Comparison of ENCODE assay signal across 8 cellular contexts in the genomic region with DNA sequence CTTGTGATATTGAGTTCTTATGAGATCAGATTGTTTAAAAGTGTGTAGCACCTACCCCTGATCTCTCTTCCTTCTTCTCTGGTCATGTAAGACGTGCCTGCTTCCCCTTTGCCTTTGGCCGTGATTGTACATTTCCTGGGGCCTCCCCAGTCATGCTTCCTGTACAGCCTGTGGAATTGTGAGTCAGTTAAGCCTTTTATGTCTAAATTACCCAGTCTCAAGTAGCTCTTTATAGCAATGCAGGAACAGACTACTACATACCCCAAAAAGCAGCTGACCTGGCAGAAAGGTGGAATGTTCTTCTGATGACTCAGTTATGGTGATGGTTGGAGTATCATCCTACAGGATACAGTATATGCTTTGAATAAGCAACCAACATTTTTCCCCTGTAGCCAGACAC. TPM values are rescaled to one million over a fixed set of nuclear protein-coding genes. Genes with fewer than 3 reads are reported as not detected.
DNase-seq lines count a peak whose midpoint lies in the region; ATAC-seq, FAIRE-seq and TF ChIP-seq lines count a peak whose summit lies in the region.

No MANE protein-coding gene starts in this region.

- H3K9me3 ChIP-seq in Loucy (ENCODE audit: insufficient read depth, low read depth, low read length) (no peaks in the 10 kb centered on the region; the same call in 1 of the 2 replicates), astrocyte (ENCODE audit: insufficient read depth, low read depth, low read length) (no peaks in the 10 kb centered on the region), esophagus squamous epithelium (no peaks in the 10 kb centered on the region)

- TF ChIP-seq CTCF in Loucy (conservative IDR thresholded peaks at IDR 0.05; ENCODE audit: low read length), result no peak
- no peak for TF ChIP-seq CTCF in astrocyte (IDR thresholded peaks at IDR 0.05; ENCODE audit: insufficient read depth, low read depth, low read length)
- TF ChIP-seq CTCF in esophagus squamous epithelium (IDR thresholded peaks at IDR 0.05), result no peak

- H3K4me3 Mint-ChIP-seq in astrocyte (ENCODE audit: unreplicated experiment), result no peak overlapping the region

- no peak overlapping the region for H3K9ac ChIP-seq in Loucy (ENCODE audit: low read depth, low read length, poor library complexity, severe bottlenecking)
- H3K9ac ChIP-seq in astrocyte (ENCODE audit: low read length), result peak overlapping the region; percentile 16

- no peaks in the 10 kb centered on the region for H3K9me2 ChIP-seq in Loucy (replicated peaks; ENCODE audit: low read depth, low read length)

- no peaks in the 10 kb centered on the region for H3K27me3 ChIP-seq in Loucy (ENCODE audit: insufficient read depth, low read length, poor library complexity, severe bottlenecking)
- no peaks in the 10 kb centered on the region for H3K27me3 ChIP-seq in astrocyte (ENCODE audit: insufficient read depth, low read length)
- H3K27me3 ChIP-seq in esophagus squamous epithelium, result no peaks in the 10 kb centered on the region

- peak overlapping the region; percentile 55 for H3K27ac Mint-ChIP-seq in astrocyte (ENCODE audit: unreplicated experiment)

- H3K27ac ChIP-seq in astrocyte (ENCODE audit: low read depth, low read length), result peak overlapping the region; percentile 34
- H3K27ac ChIP-seq in esophagus squamous epithelium, result peak overlapping the region in 1 of 4 donors; percentile 57

- no peaks in the 10 kb centered on the region for H3K36me3 ChIP-seq in Loucy (ENCODE audit: insufficient read depth, low read length)
- peaks cover 9% of the 10 kb centered on the region for H3K36me3 ChIP-seq in astrocyte (ENCODE audit: insufficient read depth, low read length)
- H3K36me3 ChIP-seq in esophagus squamous epithelium, result peaks cover 0 to 44% (median 0%) of the 10 kb centered on the region in 3 donors

- H3F3A ChIP-seq in Loucy (ENCODE audit: low read depth), result no peaks in the 10 kb centered on the region

- no peak for ATAC-seq in GM19328 (IDR thresholded peaks at IDR 0.05; ENCODE audit: unreplicated experiment)

- peaks cover 14% of the 10 kb centered on the region for H3K36me3 Mint-ChIP-seq in astrocyte (ENCODE audit: low read depth, unreplicated experiment)

- intact Hi-C loops in esophagus squamous epithelium (cut with DNase I), result no loop called here

- no peak for TF ChIP-seq POLR2A in esophagus squamous epithelium (IDR thresholded peaks at IDR 0.05)

- no peaks in the 10 kb centered on the region for H3K27me3 Mint-ChIP-seq in astrocyte (ENCODE audit: low read depth, unreplicated experiment)

- no peaks in the 10 kb centered on the region for H3K9me3 Mint-ChIP-seq in astrocyte (ENCODE audit: unreplicated experiment)

- no peaks in the 10 kb centered on the region for H4K20me1 ChIP-seq in Loucy (ENCODE audit: insufficient read depth, low read length, poor library complexity, severe bottlenecking)
- no peaks in the 10 kb centered on the region for H4K20me1 ChIP-seq in astrocyte (ENCODE audit: insufficient read depth, low read length)

- H3K4me1 ChIP-seq in Loucy (ENCODE audit: insufficient read depth, low read length, poor library complexity, severe bottlenecking) (peaks cover 13% of the 10 kb centered on the region), astrocyte (ENCODE audit: insufficient read depth, low read length) (peaks cover 10% of the 10 kb centered on the region), esophagus squamous epithelium (no peaks in the 10 kb centered on the region)

- FAIRE-seq in astrocyte (lab: Jason Lieb, UNC), result no peak

- WGBS in esophagus squamous epithelium, 2 donors, result 24 to 38% methylated on average over 2 of the region's 2 CpGs

- H3K4me3 ChIP-seq in Loucy (ENCODE audit: low read length, poor library complexity, severe bottlenecking) (peak overlapping the region; percentile 2), astrocyte (ENCODE audit: insufficient read depth, low read depth, low read length) (no peak overlapping the region), esophagus squamous epithelium (no peak overlapping the region)

- H3K4me2 ChIP-seq in Loucy (ENCODE audit: low read depth, low read length, poor library complexity, severe bottlenecking), result peak overlapping the region; percentile 48
- peak overlapping the region; percentile 57 for H3K4me2 ChIP-seq in astrocyte (ENCODE audit: low read length)

- H3K4me1 Mint-ChIP-seq in astrocyte (ENCODE audit: low read depth, unreplicated experiment), result peaks cover 17% of the 10 kb centered on the region

- H3K79me2 ChIP-seq in Loucy (ENCODE audit: insufficient read depth, low read length) (no peaks in the 10 kb centered on the region), astrocyte (ENCODE audit: insufficient read depth, low read length) (no peaks in the 10 kb centered on the region)

- DNase-seq in CD1c-positive myeloid dendritic cell (ENCODE audit: extremely low spot score) (peak; percentile 73), astrocyte (ENCODE audit: low read depth) (peak; percentile 90), medulla oblongata (ENCODE audit: extremely low spot score) (peak; percentile 32), DMS79 (lab: John Stamatoyannopoulos, UW) (no peak), NCI-H1417 (lab: John Stamatoyannopoulos, UW) (no peak), esophagus squamous epithelium (lab: John Stamatoyannopoulos, UW) (no peak)

- H2AFZ ChIP-seq in Loucy (ENCODE audit: low read length), result no peak overlapping the region
- H2AFZ ChIP-seq in astrocyte (ENCODE audit: low read depth, low read length), result no peak overlapping the region

RNA-seq across cellular contexts. Expression of a gene that starts 11.4 kb away (rescaled TPM):
- 11.2 and 12.6 TPM in 2 replicates for total RNA-seq in astrocyte
- total RNA-seq in esophagus squamous epithelium, result 10 to 100 TPM; 18.7 to 34.5 (median 22.2) TPM

Comparison
In these comparisons a context has a peak if more than half of its experiments do, and no peak if none do; other contexts are left out.
1. DNase-seq: peak in CD1c-positive myeloid dendritic cell (single experiment), astrocyte (single experiment) and medulla oblongata (single experiment); none in DMS79 (single experiment), NCI-H1417 (0 of 3) and esophagus squamous epithelium (single experiment).